In the genomic region with DNA sequence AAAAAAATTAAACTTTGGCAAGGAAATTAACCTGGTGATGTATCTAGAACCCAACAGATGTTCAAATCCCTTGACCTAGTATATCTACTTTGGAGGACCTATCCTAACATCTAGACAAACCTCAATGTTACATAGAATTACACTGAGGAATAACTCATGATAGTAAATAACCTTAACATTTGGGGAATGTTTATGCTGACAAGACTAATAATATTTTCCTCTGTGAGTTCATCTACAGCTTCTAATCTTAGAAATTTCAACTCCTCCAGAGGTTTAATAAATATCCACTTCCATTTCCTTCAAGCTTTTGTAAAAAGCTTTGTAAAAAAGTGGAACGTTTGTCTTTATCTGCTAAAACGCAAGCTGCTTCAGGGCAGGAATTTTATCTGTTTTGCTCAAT, we compare ENCODE assay signal across 1 cellular context.
TF ChIP-seq lines count a peak whose summit lies in the region.

No MANE protein-coding gene starts in this region.

TF ChIP-seq in IMR-90, 13 proteins besides CTCF, POLR2A, EP300 and RAD21:
- peak; percentile 80 for TF ChIP-seq MAFK (IDR thresholded peaks at IDR 0.05; ENCODE audit: low read depth, low read length)
- TF ChIP-seq MXI1 (IDR thresholded peaks at IDR 0.05; ENCODE audit: borderline replicate concordance, low read depth, low read length) = no peak
